In genomic region chr4:78237360-78237759, GRCh38 we compare ENCODE assay signal across 15 cellular contexts.
A peak's percentile ranks its signal among the peaks of the same experiment; 100 is the strongest.
DNase-seq lines count a peak whose midpoint lies in the region; ATAC-seq and TF ChIP-seq lines count a peak whose summit lies in the region.
"Had no signal": no experiment of that assay in that cellular context is flagged by ENCODE, and none has a peak within 500 bp of the region (broad histone marks: within the 10 kb centered on the region; RNA-seq: fewer than 3 reads in every experiment).

No MANE protein-coding gene starts in this region.

- no peaks in the 10 kb centered on the region for H3K36me3 ChIP-seq in CD8-positive, alpha-beta memory T cell (ENCODE audit: insufficient read depth, low read length)
- H3K36me3 ChIP-seq: HAP-1 had no signal

- H3K4me1 ChIP-seq in CD8-positive, alpha-beta memory T cell (ENCODE audit: insufficient read depth, low read length): no peaks in the 10 kb centered on the region
- H3K4me1 ChIP-seq: HAP-1 had no signal

- no peaks in the 10 kb centered on the region for H3K27me3 ChIP-seq in CD8-positive, alpha-beta memory T cell (ENCODE audit: insufficient read depth, low read length, poor library complexity, severe bottlenecking)

- CTCF ChIA-PET in WTC11 (lab: Charles Lee): interaction anchor here (1.0 to 1.2 kb wide), 2 partner anchors 86 to 178 kb away, joined by 3 to 4 read pairs; no protein-coding TSS in a partner anchor
- CTCF ChIA-PET in CD8-positive, alpha-beta memory T cell (lab: Charles Lee): no interaction called here

- TF ChIP-seq CTCF in WTC11 (IDR thresholded peaks at IDR 0.05): no peak
- TF ChIP-seq CTCF in GM10266 (IDR thresholded peaks at IDR 0.05; ENCODE audit: control insufficient read depth, insufficient read depth, low read depth, missing control alignments): no peak

- POLR2A ChIA-PET in WTC11 (lab: Charles Lee): interaction anchor here (0.6 kb wide), 1 partner anchor 292 kb away, joined by 3 read pairs; no protein-coding TSS in a partner anchor
- POLR2A ChIA-PET in CD8-positive, alpha-beta memory T cell (lab: Charles Lee): no interaction called here

- H3K4me3 Mint-ChIP-seq in WTC11: no peak overlapping the region
- H3K4me3 Mint-ChIP-seq in CD8-positive, alpha-beta memory T cell: no peak overlapping the region
- H3K4me3 Mint-ChIP-seq: CD4-positive, alpha-beta T cell had no signal

- peaks cover 7% of the 10 kb centered on the region; the same call in 1 of the 2 replicates for H3K9me3 Mint-ChIP-seq in WTC11
- no peaks in the 10 kb centered on the region for H3K9me3 Mint-ChIP-seq in CD8-positive, alpha-beta memory T cell
- H3K9me3 Mint-ChIP-seq: CD4-positive, alpha-beta T cell had no signal

- DNase-seq in NCI-H1092 (lab: John Stamatoyannopoulos, UW): peak; percentile 7
- DNase-seq in NCI-H1092 treated with DMSO at 0.1 percent for 48 hours (lab: John Stamatoyannopoulos, UW): no peak
- DNase-seq in Ammon's horn (ENCODE audit: low spot score): peak; percentile 18
- no peak for DNase-seq in WTC11 (ENCODE audit: low spot score)
- peak; percentile 24 for DNase-seq in inferior parietal cortex (ENCODE audit: extremely low spot score)
- DNase-seq in GM10266 (ENCODE audit: extremely low spot score): no peak
- DNase-seq in CD8-positive, alpha-beta memory T cell: no peak
- DNase-seq: AML-193; C1 segment of cervical spinal cord; CD4-positive, alpha-beta T cell; DMS79 had no signal

- H3K4me3 ChIP-seq in CD8-positive, alpha-beta memory T cell (ENCODE audit: low read length): no peak overlapping the region
- H3K4me3 ChIP-seq: HAP-1 had no signal

- H3K27ac Mint-ChIP-seq in WTC11: 0 out of 2 replicates have a peak overlapping the region, but pooled peaks have one; percentile 20
- H3K27ac Mint-ChIP-seq in CD8-positive, alpha-beta memory T cell: no peak overlapping the region
- H3K27ac Mint-ChIP-seq: CD4-positive, alpha-beta T cell had no signal

- H3K9me3 ChIP-seq in CD8-positive, alpha-beta memory T cell (ENCODE audit: low read length): no peaks in the 10 kb centered on the region
- H3K9me3 ChIP-seq: HAP-1 had no signal

- ATAC-seq in WTC11: no peak
- ATAC-seq in activated CD4-positive, CD25-positive, alpha-beta regulatory T cell treated with anti-CD3 and anti-CD28 coated beads, Interleukin-2, amount 50 U/mL, for 24 hours: no peak
- ATAC-seq: HepG2 had no signal

- peaks cover 16% of the 10 kb centered on the region for H3K4me1 Mint-ChIP-seq in WTC11
- H3K4me1 Mint-ChIP-seq in CD8-positive, alpha-beta memory T cell: no peaks in the 10 kb centered on the region

- H3K36me3 Mint-ChIP-seq in WTC11: peaks cover 5% of the 10 kb centered on the region; the same call in 1 of the 2 replicates
- H3K36me3 Mint-ChIP-seq in CD8-positive, alpha-beta memory T cell: no peaks in the 10 kb centered on the region

- no peak overlapping the region for H3K27ac ChIP-seq in CD8-positive, alpha-beta memory T cell (ENCODE audit: low read depth, low read length)
- H3K27ac ChIP-seq: 22Rv1 had no signal

- H3K27me3 Mint-ChIP-seq in WTC11 (ENCODE audit: low read depth): no peaks in the 10 kb centered on the region
- H3K27me3 Mint-ChIP-seq in CD8-positive, alpha-beta memory T cell: no peaks in the 10 kb centered on the region

TF ChIP-seq in WTC11, 78 proteins besides CTCF, POLR2A, EP300 and RAD21:
- no peak for TF ChIP-seq MAX (CRISPR knock-in tag; IDR thresholded peaks at IDR 0.05)
- TF ChIP-seq NFE2L1 (CRISPR knock-in tag; IDR thresholded peaks at IDR 0.05): no peak
- TF ChIP-seq ZNF219 (CRISPR knock-in tag; IDR thresholded peaks at IDR 0.05; ENCODE audit: borderline replicate concordance): no peak
- TF ChIP-seq RELA (CRISPR knock-in tag; IDR thresholded peaks at IDR 0.05; ENCODE audit: borderline replicate concordance): no peak
- no peak for TF ChIP-seq CREM (CRISPR knock-in tag; IDR thresholded peaks at IDR 0.05)
- TF ChIP-seq OVOL2 (CRISPR knock-in tag; IDR thresholded peaks at IDR 0.05; ENCODE audit: borderline replicate concordance): no peak
- no peak for TF ChIP-seq E2F4 (CRISPR knock-in tag; IDR thresholded peaks at IDR 0.05; ENCODE audit: borderline replicate concordance, low read depth)
- TF ChIP-seq ZNF671 (CRISPR knock-in tag; IDR thresholded peaks at IDR 0.05): no peak
- no peak for TF ChIP-seq JAZF1 (CRISPR knock-in tag; IDR thresholded peaks at IDR 0.05)
- no peak for TF ChIP-seq HMGXB4 (CRISPR knock-in tag; IDR thresholded peaks at IDR 0.05)
- no peak for TF ChIP-seq E2F1 (CRISPR knock-in tag; IDR thresholded peaks at IDR 0.05)
- TF ChIP-seq ZNF532 (CRISPR knock-in tag; IDR thresholded peaks at IDR 0.05; ENCODE audit: borderline replicate concordance): no peak
- no peak for TF ChIP-seq ESRRA (CRISPR knock-in tag; IDR thresholded peaks at IDR 0.05; ENCODE audit: borderline replicate concordance)

Comparison
In these comparisons a context has a peak if more than half of its experiments do, and no peak if none do; other contexts are left out.
1. DNase-seq: peak in NCI-H1092 (single experiment), Ammon's horn (single experiment) and inferior parietal cortex (single experiment); none in NCI-H1092 treated with DMSO at 0.1 percent for 48 hours (single experiment), WTC11 (single experiment), GM10266 (single experiment) and CD8-positive, alpha-beta memory T cell (0 of 5).